ENCODE assay signal across 13 cellular contexts in genomic region chr20:10466325-10466724, GRCh38. TPM values are rescaled to one million over a fixed set of nuclear protein-coding genes. Genes with fewer than 3 reads are reported as not detected.
DNase-seq lines count a peak whose midpoint lies in the region; ATAC-seq, FAIRE-seq and TF ChIP-seq lines count a peak whose summit lies in the region.
"Had no signal": no experiment of that assay in that cellular context is flagged by ENCODE, and none has a peak within 500 bp of the region (broad histone marks: within the 10 kb centered on the region; RNA-seq: fewer than 3 reads in every experiment).

No MANE protein-coding gene starts in this region.

- dilution Hi-C loops in endothelial cell of umbilical vein (cut with MboI; ENCODE audit: extremely low pct_ligation_motif_present, low sequenced_read_pairs), result no loop called here

- H3K23ac ChIP-seq in mesenchymal stem cell (ENCODE audit: low read length in 2 of 2), result no peak overlapping the region

- H2AFZ ChIP-seq in endothelial cell of umbilical vein (ENCODE audit: low read depth, low read length) (peak overlapping the region; percentile 38), mesenchymal stem cell (ENCODE audit: low read depth, low read length) (no peak overlapping the region)
- H2AFZ ChIP-seq: GM23248 had no signal

- H3K14ac ChIP-seq in mesenchymal stem cell (ENCODE audit: low read length in 2 of 2), result no peak overlapping the region

- H3K27ac ChIP-seq in endothelial cell of umbilical vein (ENCODE audit: insufficient read depth, low read depth, low read length) (peak overlapping the region; percentile 45), mesenchymal stem cell (ENCODE audit: low read length, poor library complexity, severe bottlenecking) (no peak overlapping the region), uterus (peak overlapping the region; percentile 60 to 62), upper lobe of right lung (no peak overlapping the region)
- H3K27ac ChIP-seq: GM23248, RWPE1 had no signal

- H3K9ac ChIP-seq in endothelial cell of umbilical vein (replicated peaks; ENCODE audit: extremely low read depth, insufficient read depth, low read length), result no peak overlapping the region
- H3K9ac ChIP-seq in mesenchymal stem cell (ENCODE audit: low read length), result peak overlapping the region; percentile 51
- H3K9ac ChIP-seq: GM23248 had no signal

- FAIRE-seq in endothelial cell of umbilical vein (lab: Jason Lieb, UNC) (no peak), GM12891 (lab: Jason Lieb, UNC) (no peak)

- no peak overlapping the region for H3K4ac ChIP-seq in mesenchymal stem cell (ENCODE audit: low read depth in 1 of 2, low read length in 2 of 2)

- H2BK15ac ChIP-seq in mesenchymal stem cell (ENCODE audit: low read depth, poor library complexity, severe bottlenecking), result no peak overlapping the region

- no peaks in the 10 kb centered on the region for H4K20me1 ChIP-seq in endothelial cell of umbilical vein (replicated peaks; ENCODE audit: control insufficient read depth, extremely low read depth, insufficient read depth, low read length)

- H3K4me1 ChIP-seq in endothelial cell of umbilical vein (ENCODE audit: control insufficient read depth, extremely low read depth, insufficient read depth, low read length) (peaks cover 51% of the 10 kb centered on the region), mesenchymal stem cell (ENCODE audit: control insufficient read depth, insufficient read depth, low read depth, low read length) (no peaks in the 10 kb centered on the region), uterus (no peaks in the 10 kb centered on the region), upper lobe of right lung (peaks cover 17% of the 10 kb centered on the region)

- POLR2A ChIA-PET in endothelial cell of umbilical vein (lab: Charles Lee), result no interaction called here

- BruUV-seq in endothelial cell of umbilical vein (replicated peaks; lab: Mats Ljungman, UMichigan), result no TSS peak

- ATAC-seq in Right ventricle myocardium superior (ENCODE audit: poor library complexity), result peak; percentile 30
- ATAC-seq in Right ventricle myocardium inferior, result no peak
- ATAC-seq in upper lobe of right lung, result no peak
- ATAC-seq: activated naive CD8-positive, alpha-beta T cell treated with anti-CD3 and anti-CD28 coated beads, Interleukin-2, amount 50 U/mL, for 24 hours had no signal

- no peaks in the 10 kb centered on the region for H3K27me3 ChIP-seq in endothelial cell of umbilical vein (ENCODE audit: control insufficient read depth in 2 of 2, insufficient read depth in 2 of 2, low read length in 2 of 2)
- no peaks in the 10 kb centered on the region for H3K27me3 ChIP-seq in mesenchymal stem cell (ENCODE audit: control insufficient read depth in 1 of 2, insufficient read depth in 1 of 2, low read length in 2 of 2)
- H3K27me3 ChIP-seq in uterus, result no peaks in the 10 kb centered on the region
- H3K27me3 ChIP-seq in upper lobe of right lung, result no peaks in the 10 kb centered on the region

- H4K8ac ChIP-seq in mesenchymal stem cell (ENCODE audit: low read length), result peak overlapping the region; percentile 72

- H2BK12ac ChIP-seq in mesenchymal stem cell (ENCODE audit: low read length in 2 of 2), result no peak overlapping the region

- TF ChIP-seq POLR2A in endothelial cell of umbilical vein (IDR thresholded peaks at IDR 0.05; ENCODE audit: low read depth, low read length), result no peak
- TF ChIP-seq POLR2A in uterus (IDR thresholded peaks at IDR 0.05), result no peak
- TF ChIP-seq POLR2A in GM12891 (IDR thresholded peaks at IDR 0.05; ENCODE audit: low read depth, low read length), result no peak

- H3K4me2 ChIP-seq in endothelial cell of umbilical vein (ENCODE audit: insufficient read depth, low read length) (peak overlapping the region; percentile 34), mesenchymal stem cell (ENCODE audit: low read length, poor library complexity, severe bottlenecking) (peak overlapping the region; percentile 47)

- H3K79me2 ChIP-seq in endothelial cell of umbilical vein (ENCODE audit: control insufficient read depth, insufficient read depth, low read length), result no peaks in the 10 kb centered on the region

- WGBS in mesenchymal stem cell, result 5% methylated on average over 3 of the region's 4 CpGs

- CTCF ChIA-PET in endothelial cell of umbilical vein (lab: Charles Lee), result interaction anchor here (1.2 to 2.8 kb wide), 4 partner anchors 55 to 1077 kb away, joined by 5 to 14 read pairs (median 6); no protein-coding TSS in a partner anchor

- DNase-seq in Right ventricle myocardium superior (no peak), Right ventricle myocardium inferior (ENCODE audit: missing footprints) (no peak), endothelial cell of umbilical vein (ENCODE audit: low read depth, low spot score) (peak; percentile 86), mesenchymal stem cell (peak; percentile 28), uterus (peak in 1 of 2 donors; percentile 19), upper lobe of right lung (no peak), GM12891 (ENCODE audit: insufficient read length, low spot score) (no peak), SHP77 treated with DMSO at 0.1 percent for 48 hours (lab: John Stamatoyannopoulos, UW) (no peak)
- DNase-seq: activated naive CD8-positive, alpha-beta T cell treated with anti-CD3 and anti-CD28 coated beads, Interleukin-2, amount 50 U/mL, for 24 hours; GM23248; naive B cell; NCI-H446 treated with DMSO at 0.1 percent for 48 hours had no signal

- peak overlapping the region; percentile 66 for H2BK5ac ChIP-seq in mesenchymal stem cell (ENCODE audit: low read depth, low read length, poor library complexity, severe bottlenecking)

- H3K36me3 ChIP-seq in endothelial cell of umbilical vein (ENCODE audit: control insufficient read depth in 2 of 2, extremely low read depth in 1 of 2, insufficient read depth in 2 of 2, low read length in 2 of 2) (no peaks in the 10 kb centered on the region), mesenchymal stem cell (ENCODE audit: control insufficient read depth in 1 of 2, insufficient read depth in 2 of 2, low read depth in 1 of 2, low read length in 2 of 2) (peaks cover 0 to 2% of the 10 kb centered on the region in 2 experiments), uterus (no peaks in the 10 kb centered on the region), upper lobe of right lung (no peaks in the 10 kb centered on the region)

- H3K4me3 ChIP-seq in endothelial cell of umbilical vein (replicated peaks in 1 of 3; ENCODE audit: insufficient read depth in 1 of 3, low read depth in 1 of 3, low read length in 3 of 3), result no peak overlapping the region
- H3K4me3 ChIP-seq in mesenchymal stem cell (ENCODE audit: insufficient read depth in 1 of 2, low read depth in 1 of 2, low read length in 2 of 2), result no peak overlapping the region
- H3K4me3 ChIP-seq in uterus, result no peak overlapping the region
- no peak overlapping the region for H3K4me3 ChIP-seq in upper lobe of right lung
- H3K4me3 ChIP-seq: GM23248 had no signal

- H3K79me1 ChIP-seq in mesenchymal stem cell (replicated peaks; ENCODE audit: low read length, poor library complexity, severe bottlenecking), result peaks cover 31% of the 10 kb centered on the region

- H2BK120ac ChIP-seq in mesenchymal stem cell (ENCODE audit: low read depth, low read length), result peak overlapping the region; percentile 5

- H2AK5ac ChIP-seq in mesenchymal stem cell (ENCODE audit: low read length, severe bottlenecking), result no peak overlapping the region

- intact Hi-C loops in Right ventricle myocardium superior (cut with DNase I), result loop anchor here (10.0 kb wide), 1 partner anchor 1078 kb away; no protein-coding TSS in a partner anchor
- intact Hi-C loops in Right ventricle myocardium inferior (cut with DNase I), result loop anchor here (5.0 to 10.0 kb wide), 2 partner anchors 86 to 1078 kb away; no protein-coding TSS in a partner anchor
- intact Hi-C loops in endothelial cell of umbilical vein (cut with micrococcal nuclease), result loop anchor here (5.0 to 10.0 kb wide), 4 partner anchors 186 to 988 kb away; no protein-coding TSS in a partner anchor
- intact Hi-C loops in uterus (cut with DNase I; ENCODE audit: low total_unique reads), result no loop called here
- intact Hi-C loops in upper lobe of right lung (cut with DNase I), result no loop called here

- H3K9me1 ChIP-seq in endothelial cell of umbilical vein (replicated peaks; ENCODE audit: control insufficient read depth, extremely low read depth, insufficient read depth, low read length), result no peaks in the 10 kb centered on the region

- H3K9me3 ChIP-seq in endothelial cell of umbilical vein (replicated peaks; ENCODE audit: control insufficient read depth, insufficient read depth, low read length) (no peaks in the 10 kb centered on the region), mesenchymal stem cell (ENCODE audit: control insufficient read depth, low read length) (peaks cover 5% of the 10 kb centered on the region), uterus (no peaks in the 10 kb centered on the region), upper lobe of right lung (no peaks in the 10 kb centered on the region)

- H3K18ac ChIP-seq in mesenchymal stem cell (ENCODE audit: low read depth in 1 of 2, low read length in 2 of 2), result peak overlapping the region in 1 of 2 experiments; percentile 21

- no peak overlapping the region for H4K91ac ChIP-seq in mesenchymal stem cell (ENCODE audit: low read length)

- no peak for TF ChIP-seq CTCF in endothelial cell of umbilical vein (IDR thresholded peaks at IDR 0.05; ENCODE audit: extremely low read depth in 1 of 2, insufficient read depth in 1 of 2, low read depth in 1 of 2, low read length in 2 of 2)
- no peak for TF ChIP-seq CTCF in uterus (IDR thresholded peaks at IDR 0.05)
- no peak for TF ChIP-seq CTCF in upper lobe of right lung (IDR thresholded peaks at IDR 0.05)

RNA-seq across cellular contexts. Expression of gene SLX4IP, which starts 31.2 kb away (rescaled TPM):
- 2.6 TPM for total RNA-seq in Right ventricle myocardium superior
- total RNA-seq in Right ventricle myocardium inferior, result 2.8 TPM
- 4.1 and 4.5 TPM in 2 replicates for total RNA-seq in endothelial cell of umbilical vein
- 1.7 and 1.9 TPM in 2 replicates for polyA plus RNA-seq in endothelial cell of umbilical vein
- polyA plus RNA-seq in endothelial cell of umbilical vein (2011; cell fraction: cytosol; rRNA removed), result 1.3 TPM in 2 replicates
- 8.8 and 8.9 TPM in 2 replicates for polyA plus RNA-seq in endothelial cell of umbilical vein (2011; cell fraction: nucleus; rRNA removed)
- 1.5 and 1.9 TPM in 2 replicates for polyA plus RNA-seq in endothelial cell of umbilical vein (2012)
- 6.3 and 6.4 TPM in 2 replicates for polyA minus RNA-seq in endothelial cell of umbilical vein
- polyA minus RNA-seq in endothelial cell of umbilical vein (2011; cell fraction: cytosol; rRNA and poly(A)+ RNA removed), result 3.6 TPM
- polyA minus RNA-seq in endothelial cell of umbilical vein (2011; cell fraction: nucleus; rRNA and poly(A)+ RNA removed), result 8.2 and 11.6 TPM in 2 replicates
- 1.6 TPM for polyA plus RNA-seq in mesenchymal stem cell (2013, experiment 1 of 2)
- polyA plus RNA-seq in mesenchymal stem cell (2013, experiment 2 of 2), result 1.6 TPM
- 1 to 10 TPM in 3 of 4 donors, under 1 TPM in 1; 0.51 to 7.1 (median 2.0) TPM for total RNA-seq in uterus
- 5.4 TPM for total RNA-seq in upper lobe of right lung
- polyA plus RNA-seq in GM12891 (2012; ENCODE audit: low read depth, missing spikeins), result 1.8 TPM

RNA-seq across cellular contexts. Expression of gene MKKS, which starts 32.3 kb away (rescaled TPM):
- 27.2 TPM for total RNA-seq in Right ventricle myocardium superior
- 27.4 TPM for total RNA-seq in Right ventricle myocardium inferior
- 10.5 and 11.1 TPM in 2 replicates for total RNA-seq in endothelial cell of umbilical vein
- 7.2 and 7.9 TPM in 2 replicates for polyA plus RNA-seq in endothelial cell of umbilical vein
- 10.5 and 11.1 TPM in 2 replicates for polyA plus RNA-seq in endothelial cell of umbilical vein (2011; cell fraction: cytosol; rRNA removed)
- 6.9 and 7.4 TPM in 2 replicates for polyA plus RNA-seq in endothelial cell of umbilical vein (2011; cell fraction: nucleus; rRNA removed)
- 8.8 and 9.8 TPM in 2 replicates for polyA plus RNA-seq in endothelial cell of umbilical vein (2012)
- polyA minus RNA-seq in endothelial cell of umbilical vein, result 5.8 and 6.3 TPM in 2 replicates
- polyA minus RNA-seq in endothelial cell of umbilical vein (2011; cell fraction: cytosol; rRNA and poly(A)+ RNA removed), result 2.5 TPM
- 4.3 and 7.5 TPM in 2 replicates for polyA minus RNA-seq in endothelial cell of umbilical vein (2011; cell fraction: nucleus; rRNA and poly(A)+ RNA removed)
- polyA plus RNA-seq in mesenchymal stem cell (2013, experiment 1 of 2), result 8.4 TPM
- 9.5 TPM for polyA plus RNA-seq in mesenchymal stem cell (2013, experiment 2 of 2)
- 10 to 100 TPM; 15.9 to 27.9 (median 20.3) TPM for total RNA-seq in uterus
- total RNA-seq in upper lobe of right lung, result 15.7 TPM
- 3.1 TPM for polyA plus RNA-seq in GM12891 (2012; ENCODE audit: low read depth, missing spikeins)

Comparison
In these comparisons a context has a peak if more than half of its experiments do, and no peak if none do; other contexts are left out.
1. DNase-seq: peak in endothelial cell of umbilical vein (single experiment) and mesenchymal stem cell (single experiment); none in Right ventricle myocardium superior (single experiment), Right ventricle myocardium inferior (single experiment), upper lobe of right lung (single experiment), GM12891 (single experiment) and SHP77 treated with DMSO at 0.1 percent for 48 hours (single experiment).
2. H3K27ac ChIP-seq: peak in endothelial cell of umbilical vein (single experiment) and uterus (2 of 2); none in mesenchymal stem cell (single experiment) and upper lobe of right lung (single experiment).
3. intact Hi-C loops: an anchor here in Right ventricle myocardium superior (10.0 kb wide), Right ventricle myocardium inferior (5.0 to 10.0 kb wide) and endothelial cell of umbilical vein (5.0 to 10.0 kb wide); none called in uterus and upper lobe of right lung.